ENCODE assay signal across 2 cellular contexts in genomic region chr4:185036842-185037241, GRCh38.
TF ChIP-seq lines count a peak whose summit lies in the region.

No MANE protein-coding gene starts in this region.

TF ChIP-seq in IMR-90, 13 proteins besides CTCF, POLR2A, EP300 and RAD21:
- TF ChIP-seq SMC3 (IDR thresholded peaks at IDR 0.05; ENCODE audit: low read depth, low read length) = no peak
- no peak for TF ChIP-seq RCOR1 (IDR thresholded peaks at IDR 0.05; ENCODE audit: insufficient replicate concordance, low read length)
- no peak for TF ChIP-seq USF2 (IDR thresholded peaks at IDR 0.05; ENCODE audit: low read depth, low read length)
- TF ChIP-seq BHLHE40 (IDR thresholded peaks at IDR 0.05; ENCODE audit: low read depth, low read length) = no peak
- TF ChIP-seq MAZ (IDR thresholded peaks at IDR 0.05; ENCODE audit: borderline replicate concordance, low read depth, low read length) = no peak
- TF ChIP-seq MXI1 (IDR thresholded peaks at IDR 0.05; ENCODE audit: borderline replicate concordance, low read depth, low read length) = no peak
- TF ChIP-seq ELK1 (IDR thresholded peaks at IDR 0.05; ENCODE audit: borderline replicate concordance, low read depth, low read length) = no peak
- TF ChIP-seq MAFK (IDR thresholded peaks at IDR 0.05; ENCODE audit: low read depth, low read length) = no peak
- no peak for TF ChIP-seq NFE2L2 (IDR thresholded peaks at IDR 0.05; ENCODE audit: low read depth, low read length)
- no peak for TF ChIP-seq CEBPB (IDR thresholded peaks at IDR 0.05; ENCODE audit: low read depth, low read length)
- TF ChIP-seq RFX5 (IDR thresholded peaks at IDR 0.05; ENCODE audit: low read depth, low read length) = no peak
- no peak for TF ChIP-seq FOS (IDR thresholded peaks at IDR 0.05; ENCODE audit: low read depth, low read length)
- TF ChIP-seq CHD1 (IDR thresholded peaks at IDR 0.05; ENCODE audit: low read depth, low read length) = no peak

TF ChIP-seq in H1, 55 proteins besides CTCF, POLR2A, EP300 and RAD21:
- TF ChIP-seq SIN3A (conservative IDR thresholded peaks at IDR 0.05 in 1 of 2, IDR thresholded peaks at IDR 0.05 in 1 of 2; ENCODE audit: low read depth in 1 of 2, low read length in 2 of 2) (no peak), SP2 (IDR thresholded peaks at IDR 0.05; ENCODE audit: low read length) (no peak), JUN (IDR thresholded peaks at IDR 0.05; ENCODE audit: low read depth, low read length) (no peak), KDM1A (IDR thresholded peaks at IDR 0.05; ENCODE audit: borderline replicate concordance, low read length) (no peak), CBX5 (IDR thresholded peaks at IDR 0.05; ENCODE audit: low read depth, low read length) (no peak), GABPA (IDR thresholded peaks at IDR 0.05; ENCODE audit: borderline replicate concordance, insufficient read depth, low read length) (no peak), RNF2 (IDR thresholded peaks at IDR 0.05; ENCODE audit: borderline replicate concordance, low read depth, low read length, missing control alignments, poor library complexity, severe bottlenecking) (no peak), EZH2 (IDR thresholded peaks at IDR 0.05; ENCODE audit: low read depth, low read length, severe bottlenecking) (no peak), JUND (IDR thresholded peaks at IDR 0.05; ENCODE audit: low read length) (no peak), SIRT6 (IDR thresholded peaks at IDR 0.05; ENCODE audit: low read length) (no peak)
- TF ChIP-seq, protein P1, sequence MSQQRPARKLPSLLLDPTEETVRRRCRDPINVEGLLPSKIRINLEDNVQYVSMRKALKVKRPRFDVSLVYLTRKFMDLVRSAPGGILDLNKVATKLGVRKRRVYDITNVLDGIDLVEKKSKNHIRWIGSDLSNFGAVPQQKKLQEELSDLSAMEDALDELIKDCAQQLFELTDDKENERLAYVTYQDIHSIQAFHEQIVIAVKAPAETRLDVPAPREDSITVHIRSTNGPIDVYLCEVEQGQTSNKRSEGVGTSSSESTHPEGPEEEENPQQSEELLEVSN (IDR thresholded peaks at IDR 0.05) = no peak
